Comparison of ENCODE assay signal across 18 cellular contexts in the genomic region with DNA sequence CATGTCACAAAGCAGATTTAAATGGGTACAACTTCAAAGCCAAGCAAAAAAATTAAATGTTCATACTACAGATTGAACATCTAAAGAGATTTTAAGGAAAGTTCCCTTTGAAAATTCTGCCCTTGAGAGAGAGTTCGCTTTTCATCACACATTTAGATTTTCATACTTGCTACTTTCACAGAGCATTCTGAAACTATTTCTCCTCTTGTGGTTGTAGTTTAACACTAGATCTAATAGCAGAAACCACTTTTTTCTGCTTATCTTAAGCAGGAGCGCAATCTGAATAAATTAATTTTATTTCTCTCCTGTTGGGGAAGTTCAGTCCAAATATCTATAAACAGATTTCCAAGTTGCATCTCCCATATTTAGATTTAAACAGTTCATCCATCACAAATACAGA.
"Had no signal": no experiment of that assay in that cellular context is flagged by ENCODE, and none has a peak within 500 bp of the region (broad histone marks: within the 10 kb centered on the region; RNA-seq: fewer than 3 reads in every experiment).

No MANE protein-coding gene starts in this region.

- H3K4me1 Mint-ChIP-seq: WTC11 had no signal

- ATAC-seq: activated CD4-positive, alpha-beta T cell treated with anti-CD3 and anti-CD28 coated beads for 36 hours; activated T-cell treated with anti-CD3 and anti-CD28 coated beads, Interleukin-2, amount 50 U/mL, for 4 hours; lower lobe of right lung; WTC11 had no signal

- DNase-seq: activated CD4-positive, alpha-beta T cell treated with anti-CD3 and anti-CD28 coated beads for 36 hours; activated CD8-positive, alpha-beta memory T cell treated with anti-CD3 and anti-CD28 coated beads, Interleukin-2, amount 50 U/mL, for 4 hours; activated effector memory CD4-positive, alpha-beta T cell treated with Interleukin-2 at 50 U/mL for 16 hours; activated naive CD4-positive, alpha-beta T cell treated with anti-CD3 and anti-CD28 coated beads, Interleukin-2, amount 10 ng/mL, durations not matched to agents 7 days and 5 days; activated T-cell treated with anti-CD3 and anti-CD28 coated beads, Interleukin-2, amount 50 U/mL, for 4 hours; amniotic stem cell; dermis blood vessel endothelial cell; effector memory CD4-positive, alpha-beta T cell; lower lobe of right lung; occipital lobe; posterior cingulate gyrus; sigmoid colon; spleen; stimulated activated naive CD4-positive, alpha-beta T cell treated with Interleukin-2 at 50 U/mL for 16 hours; thyroid gland had no signal

- H3K27ac Mint-ChIP-seq: activated CD4-positive, alpha-beta T cell treated with anti-CD3 and anti-CD28 coated beads for 36 hours; activated naive CD4-positive, alpha-beta T cell treated with anti-CD3 and anti-CD28 coated beads, Interleukin-2, amount 10 ng/mL, durations not matched to agents 7 days and 5 days; WTC11 had no signal

- H3K27me3 ChIP-seq: sigmoid colon, spleen, thyroid gland had no signal

- H3K27me3 Mint-ChIP-seq: activated CD4-positive, alpha-beta T cell treated with anti-CD3 and anti-CD28 coated beads for 36 hours had no signal

- H3K36me3 ChIP-seq: lower lobe of right lung, sigmoid colon, spleen, thyroid gland had no signal

- H3K4me1 ChIP-seq: lower lobe of right lung, sigmoid colon had no signal

- H3K9me3 ChIP-seq: lower lobe of right lung, sigmoid colon, thyroid gland had no signal

- FAIRE-seq: keratinocyte had no signal

- H3K9me3 Mint-ChIP-seq: activated T-cell treated with anti-CD3 and anti-CD28 coated beads, Interleukin-2, amount 50 U/mL, for 4 hours had no signal

- H3K4me3 Mint-ChIP-seq: activated CD4-positive, alpha-beta T cell treated with anti-CD3 and anti-CD28 coated beads for 36 hours; activated naive CD4-positive, alpha-beta T cell treated with anti-CD3 and anti-CD28 coated beads, Interleukin-2, amount 10 ng/mL, durations not matched to agents 7 days and 5 days; activated T-cell treated with anti-CD3 and anti-CD28 coated beads, Interleukin-2, amount 50 U/mL, for 4 hours; WTC11 had no signal

- H3K27ac ChIP-seq: hepatocyte, lower lobe of right lung, sigmoid colon, spleen, thyroid gland had no signal

- H3K4me3 ChIP-seq: hepatocyte, lower lobe of right lung, sigmoid colon, spleen, thyroid gland had no signal
